1 cellular context compared by ENCODE assay signal in the genomic region with DNA sequence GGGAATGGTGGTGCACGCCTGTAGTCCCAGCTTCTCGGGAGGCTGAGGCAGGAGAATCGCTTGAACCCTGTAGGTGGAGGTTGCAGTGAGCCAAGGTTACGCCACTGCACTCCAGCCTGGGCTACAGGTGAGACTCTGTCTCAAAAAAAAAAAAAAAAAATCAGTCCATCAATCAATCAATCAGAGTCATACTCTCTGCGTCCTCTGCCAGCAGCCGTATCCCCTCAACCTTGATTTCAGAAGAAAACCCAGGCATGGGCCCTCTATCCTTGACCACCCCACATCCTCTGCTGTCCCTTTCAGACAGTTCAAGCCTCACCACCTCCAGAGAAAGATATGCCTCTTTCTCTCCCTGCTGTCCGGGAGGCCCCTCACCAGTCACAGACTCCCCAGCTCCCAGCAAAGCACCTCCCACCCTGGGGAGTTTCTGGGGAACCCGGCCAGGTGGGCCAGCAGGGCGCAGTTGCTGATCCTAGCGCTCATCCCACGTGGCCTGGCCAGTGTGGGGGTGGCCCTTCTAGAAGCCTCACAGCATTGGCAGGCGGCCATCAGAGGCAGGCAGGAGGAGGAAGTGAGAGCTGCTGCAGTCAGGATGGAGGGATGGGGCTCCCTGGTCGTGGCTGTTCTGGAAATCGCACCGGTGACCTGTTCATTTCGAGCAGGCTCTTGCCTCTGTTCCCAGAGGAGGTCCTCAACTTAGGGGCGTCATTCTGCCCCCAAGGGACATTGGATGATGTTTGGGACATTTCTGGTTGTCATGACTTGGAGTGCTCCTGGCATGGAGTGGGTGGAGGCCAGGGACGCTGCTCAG.
TF ChIP-seq lines count a peak whose summit lies in the region.

No MANE protein-coding gene starts in this region.

TF ChIP-seq in HepG2, 621 proteins besides CTCF, POLR2A, EP300 and RAD21 (continued from another document and continues in another):
- TF ChIP-seq, protein P1, sequence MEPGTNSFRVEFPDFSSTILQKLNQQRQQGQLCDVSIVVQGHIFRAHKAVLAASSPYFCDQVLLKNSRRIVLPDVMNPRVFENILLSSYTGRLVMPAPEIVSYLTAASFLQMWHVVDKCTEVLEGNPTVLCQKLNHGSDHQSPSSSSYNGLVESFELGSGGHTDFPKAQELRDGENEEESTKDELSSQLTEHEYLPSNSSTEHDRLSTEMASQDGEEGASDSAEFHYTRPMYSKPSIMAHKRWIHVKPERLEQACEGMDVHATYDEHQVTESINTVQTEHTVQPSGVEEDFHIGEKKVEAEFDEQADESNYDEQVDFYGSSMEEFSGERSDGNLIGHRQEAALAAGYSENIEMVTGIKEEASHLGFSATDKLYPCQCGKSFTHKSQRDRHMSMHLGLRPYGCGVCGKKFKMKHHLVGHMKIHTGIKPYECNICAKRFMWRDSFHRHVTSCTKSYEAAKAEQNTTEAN (CRISPR knock-in tag; conservative IDR thresholded peaks at IDR 0.05) = no peak
- no peak for TF ChIP-seq ZNF775 (CRISPR knock-in tag; IDR thresholded peaks at IDR 0.05; ENCODE audit: borderline replicate concordance)
- no peak for TF ChIP-seq ONECUT2 (CRISPR knock-in tag; IDR thresholded peaks at IDR 0.05)
- peak; percentile 42 for TF ChIP-seq ZFY (CRISPR knock-in tag; IDR thresholded peaks at IDR 0.05)
- peak; percentile 62; the same call in 1 of the 2 replicates for TF ChIP-seq ZNF891 (CRISPR knock-in tag; IDR thresholded peaks at IDR 0.05)
- peak; percentile 98 for TF ChIP-seq ZNF687 (CRISPR knock-in tag; IDR thresholded peaks at IDR 0.05)
- TF ChIP-seq ZNF34 (CRISPR knock-in tag; IDR thresholded peaks at IDR 0.05; ENCODE audit: borderline replicate concordance) = no peak
- TF ChIP-seq SAP130 (CRISPR knock-in tag; IDR thresholded peaks at IDR 0.05; ENCODE audit: low read depth) = peak; percentile 75
- 0 out of 2 replicates have a peak, but pooled peaks have one; percentile 47 for TF ChIP-seq ZNF317 (CRISPR knock-in tag; IDR thresholded peaks at IDR 0.05)
- peak; percentile 43; the same call in 1 of the 2 replicates for TF ChIP-seq ZNF770 (CRISPR knock-in tag; IDR thresholded peaks at IDR 0.05)
- TF ChIP-seq TBP (CRISPR knock-in tag; IDR thresholded peaks at IDR 0.05) = no peak
- peak; percentile 76; the same call in 1 of the 3 replicates for TF ChIP-seq MXI1 (IDR thresholded peaks at IDR 0.05; ENCODE audit: borderline replicate concordance, low read depth, low read length)
- TF ChIP-seq ZNF292 (CRISPR knock-in tag; IDR thresholded peaks at IDR 0.05; ENCODE audit: borderline replicate concordance, low read depth) = peak; percentile 50; the same call in 1 of the 2 replicates
- 0 out of 2 replicates have a peak, but pooled peaks have one; percentile 24 for TF ChIP-seq ZNF558 (CRISPR knock-in tag; IDR thresholded peaks at IDR 0.05; ENCODE audit: borderline replicate concordance)
- TF ChIP-seq ELF3 (CRISPR knock-in tag; IDR thresholded peaks at IDR 0.05) = peak; percentile 87
- 0 out of 2 replicates have a peak, but pooled peaks have one; percentile 49 for TF ChIP-seq ZNF792 (CRISPR knock-in tag; IDR thresholded peaks at IDR 0.05)
- TF ChIP-seq TAF1 (CRISPR knock-in tag; IDR thresholded peaks at IDR 0.05) = peak; percentile 42; the same call in 1 of the 2 replicates
- TF ChIP-seq ZNF235 (CRISPR knock-in tag; IDR thresholded peaks at IDR 0.05; ENCODE audit: borderline replicate concordance) = no peak
- TF ChIP-seq, protein P2, sequence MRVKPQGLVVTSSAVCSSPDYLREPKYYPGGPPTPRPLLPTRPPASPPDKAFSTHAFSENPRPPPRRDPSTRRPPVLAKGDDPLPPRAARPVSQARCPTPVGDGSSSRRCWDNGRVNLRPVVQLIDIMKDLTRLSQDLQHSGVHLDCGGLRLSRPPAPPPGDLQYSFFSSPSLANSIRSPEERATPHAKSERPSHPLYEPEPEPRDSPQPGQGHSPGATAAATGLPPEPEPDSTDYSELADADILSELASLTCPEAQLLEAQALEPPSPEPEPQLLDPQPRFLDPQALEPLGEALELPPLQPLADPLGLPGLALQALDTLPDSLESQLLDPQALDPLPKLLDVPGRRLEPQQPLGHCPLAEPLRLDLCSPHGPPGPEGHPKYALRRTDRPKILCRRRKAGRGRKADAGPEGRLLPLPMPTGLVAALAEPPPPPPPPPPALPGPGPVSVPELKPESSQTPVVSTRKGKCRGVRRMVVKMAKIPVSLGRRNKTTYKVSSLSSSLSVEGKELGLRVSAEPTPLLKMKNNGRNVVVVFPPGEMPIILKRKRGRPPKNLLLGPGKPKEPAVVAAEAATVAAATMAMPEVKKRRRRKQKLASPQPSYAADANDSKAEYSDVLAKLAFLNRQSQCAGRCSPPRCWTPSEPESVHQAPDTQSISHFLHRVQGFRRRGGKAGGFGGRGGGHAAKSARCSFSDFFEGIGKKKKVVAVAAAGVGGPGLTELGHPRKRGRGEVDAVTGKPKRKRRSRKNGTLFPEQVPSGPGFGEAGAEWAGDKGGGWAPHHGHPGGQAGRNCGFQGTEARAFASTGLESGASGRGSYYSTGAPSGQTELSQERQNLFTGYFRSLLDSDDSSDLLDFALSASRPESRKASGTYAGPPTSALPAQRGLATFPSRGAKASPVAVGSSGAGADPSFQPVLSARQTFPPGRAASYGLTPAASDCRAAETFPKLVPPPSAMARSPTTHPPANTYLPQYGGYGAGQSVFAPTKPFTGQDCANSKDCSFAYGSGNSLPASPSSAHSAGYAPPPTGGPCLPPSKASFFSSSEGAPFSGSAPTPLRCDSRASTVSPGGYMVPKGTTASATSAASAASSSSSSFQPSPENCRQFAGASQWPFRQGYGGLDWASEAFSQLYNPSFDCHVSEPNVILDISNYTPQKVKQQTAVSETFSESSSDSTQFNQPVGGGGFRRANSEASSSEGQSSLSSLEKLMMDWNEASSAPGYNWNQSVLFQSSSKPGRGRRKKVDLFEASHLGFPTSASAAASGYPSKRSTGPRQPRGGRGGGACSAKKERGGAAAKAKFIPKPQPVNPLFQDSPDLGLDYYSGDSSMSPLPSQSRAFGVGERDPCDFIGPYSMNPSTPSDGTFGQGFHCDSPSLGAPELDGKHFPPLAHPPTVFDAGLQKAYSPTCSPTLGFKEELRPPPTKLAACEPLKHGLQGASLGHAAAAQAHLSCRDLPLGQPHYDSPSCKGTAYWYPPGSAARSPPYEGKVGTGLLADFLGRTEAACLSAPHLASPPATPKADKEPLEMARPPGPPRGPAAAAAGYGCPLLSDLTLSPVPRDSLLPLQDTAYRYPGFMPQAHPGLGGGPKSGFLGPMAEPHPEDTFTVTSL (CRISPR knock-in tag; IDR thresholded peaks at IDR 0.05; ENCODE audit: borderline replicate concordance) = no peak
- TF ChIP-seq CREB1 (IDR thresholded peaks at IDR 0.05) = no peak
- no peak for TF ChIP-seq CREB1 (CRISPR knock-in tag; IDR thresholded peaks at IDR 0.05)
- TF ChIP-seq ZNF264 (CRISPR knock-in tag; IDR thresholded peaks at IDR 0.05) = no peak
- no peak for TF ChIP-seq ZNF766 (CRISPR knock-in tag; IDR thresholded peaks at IDR 0.05; ENCODE audit: borderline replicate concordance)
- TF ChIP-seq ZFP90 (CRISPR knock-in tag; IDR thresholded peaks at IDR 0.05; ENCODE audit: borderline replicate concordance) = no peak
- no peak for TF ChIP-seq ZNF24 (IDR thresholded peaks at IDR 0.05)
- TF ChIP-seq ZNF30 (CRISPR knock-in tag; IDR thresholded peaks at IDR 0.05) = no peak
- TF ChIP-seq, protein P3, sequence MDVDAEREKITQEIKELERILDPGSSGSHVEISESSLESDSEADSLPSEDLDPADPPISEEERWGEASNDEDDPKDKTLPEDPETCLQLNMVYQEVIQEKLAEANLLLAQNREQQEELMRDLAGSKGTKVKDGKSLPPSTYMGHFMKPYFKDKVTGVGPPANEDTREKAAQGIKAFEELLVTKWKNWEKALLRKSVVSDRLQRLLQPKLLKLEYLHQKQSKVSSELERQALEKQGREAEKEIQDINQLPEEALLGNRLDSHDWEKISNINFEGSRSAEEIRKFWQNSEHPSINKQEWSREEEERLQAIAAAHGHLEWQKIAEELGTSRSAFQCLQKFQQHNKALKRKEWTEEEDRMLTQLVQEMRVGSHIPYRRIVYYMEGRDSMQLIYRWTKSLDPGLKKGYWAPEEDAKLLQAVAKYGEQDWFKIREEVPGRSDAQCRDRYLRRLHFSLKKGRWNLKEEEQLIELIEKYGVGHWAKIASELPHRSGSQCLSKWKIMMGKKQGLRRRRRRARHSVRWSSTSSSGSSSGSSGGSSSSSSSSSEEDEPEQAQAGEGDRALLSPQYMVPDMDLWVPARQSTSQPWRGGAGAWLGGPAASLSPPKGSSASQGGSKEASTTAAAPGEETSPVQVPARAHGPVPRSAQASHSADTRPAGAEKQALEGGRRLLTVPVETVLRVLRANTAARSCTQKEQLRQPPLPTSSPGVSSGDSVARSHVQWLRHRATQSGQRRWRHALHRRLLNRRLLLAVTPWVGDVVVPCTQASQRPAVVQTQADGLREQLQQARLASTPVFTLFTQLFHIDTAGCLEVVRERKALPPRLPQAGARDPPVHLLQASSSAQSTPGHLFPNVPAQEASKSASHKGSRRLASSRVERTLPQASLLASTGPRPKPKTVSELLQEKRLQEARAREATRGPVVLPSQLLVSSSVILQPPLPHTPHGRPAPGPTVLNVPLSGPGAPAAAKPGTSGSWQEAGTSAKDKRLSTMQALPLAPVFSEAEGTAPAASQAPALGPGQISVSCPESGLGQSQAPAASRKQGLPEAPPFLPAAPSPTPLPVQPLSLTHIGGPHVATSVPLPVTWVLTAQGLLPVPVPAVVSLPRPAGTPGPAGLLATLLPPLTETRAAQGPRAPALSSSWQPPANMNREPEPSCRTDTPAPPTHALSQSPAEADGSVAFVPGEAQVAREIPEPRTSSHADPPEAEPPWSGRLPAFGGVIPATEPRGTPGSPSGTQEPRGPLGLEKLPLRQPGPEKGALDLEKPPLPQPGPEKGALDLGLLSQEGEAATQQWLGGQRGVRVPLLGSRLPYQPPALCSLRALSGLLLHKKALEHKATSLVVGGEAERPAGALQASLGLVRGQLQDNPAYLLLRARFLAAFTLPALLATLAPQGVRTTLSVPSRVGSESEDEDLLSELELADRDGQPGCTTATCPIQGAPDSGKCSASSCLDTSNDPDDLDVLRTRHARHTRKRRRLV (CRISPR knock-in tag; IDR thresholded peaks at IDR 0.05) = 0 out of 2 replicates have a peak, but pooled peaks have one; percentile 50
- TF ChIP-seq ZNF83 (CRISPR knock-in tag; IDR thresholded peaks at IDR 0.05; ENCODE audit: borderline replicate concordance) = no peak
- 0 out of 2 replicates have a peak, but pooled peaks have one; percentile 27 for TF ChIP-seq MIXL1 (CRISPR knock-in tag; IDR thresholded peaks at IDR 0.05)
- TF ChIP-seq, protein P4, sequence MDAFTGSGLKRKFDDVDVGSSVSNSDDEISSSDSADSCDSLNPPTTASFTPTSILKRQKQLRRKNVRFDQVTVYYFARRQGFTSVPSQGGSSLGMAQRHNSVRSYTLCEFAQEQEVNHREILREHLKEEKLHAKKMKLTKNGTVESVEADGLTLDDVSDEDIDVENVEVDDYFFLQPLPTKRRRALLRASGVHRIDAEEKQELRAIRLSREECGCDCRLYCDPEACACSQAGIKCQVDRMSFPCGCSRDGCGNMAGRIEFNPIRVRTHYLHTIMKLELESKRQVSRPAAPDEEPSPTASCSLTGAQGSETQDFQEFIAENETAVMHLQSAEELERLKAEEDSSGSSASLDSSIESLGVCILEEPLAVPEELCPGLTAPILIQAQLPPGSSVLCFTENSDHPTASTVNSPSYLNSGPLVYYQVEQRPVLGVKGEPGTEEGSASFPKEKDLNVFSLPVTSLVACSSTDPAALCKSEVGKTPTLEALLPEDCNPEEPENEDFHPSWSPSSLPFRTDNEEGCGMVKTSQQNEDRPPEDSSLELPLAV (CRISPR knock-in tag; conservative IDR thresholded peaks at IDR 0.05; ENCODE audit: low read depth) = no peak
